23 cellular contexts compared by ENCODE assay signal in the genomic region with DNA sequence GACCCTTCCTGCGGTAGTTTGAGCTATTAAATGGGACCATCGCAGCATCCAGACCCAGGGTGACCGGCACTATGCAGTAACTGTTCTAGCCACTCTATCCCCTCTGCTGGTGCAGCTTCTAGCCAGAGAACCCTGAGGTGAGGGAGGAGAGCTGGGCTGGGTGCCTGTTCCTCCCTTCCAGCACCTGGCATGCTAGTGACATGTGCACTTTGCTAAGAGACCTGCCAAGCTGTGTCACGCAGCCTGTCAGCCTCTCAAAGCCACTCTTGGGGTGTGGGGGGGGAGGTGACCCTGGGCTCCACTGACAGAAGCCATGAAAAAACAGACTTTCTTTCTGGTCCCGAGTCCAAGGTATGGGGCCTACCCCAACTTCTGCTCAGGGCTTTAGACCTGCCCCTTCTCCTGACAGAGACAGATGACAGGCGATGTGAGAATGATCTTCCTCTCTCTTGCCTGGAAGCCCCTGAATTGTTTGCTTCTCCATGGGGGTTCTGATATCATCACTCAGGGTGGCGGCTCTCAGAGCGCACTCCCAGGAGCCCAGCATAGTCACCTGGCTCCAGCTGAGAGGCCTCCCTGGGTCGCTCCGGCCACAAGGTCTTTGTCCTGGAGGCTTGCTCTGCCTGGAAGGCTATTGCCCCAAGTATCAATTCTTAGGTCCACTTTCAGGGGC. TPM values are rescaled to one million over a fixed set of nuclear protein-coding genes. Genes with fewer than 3 reads are reported as not detected.
DNase-seq lines count a peak whose midpoint lies in the region; ATAC-seq and TF ChIP-seq lines count a peak whose summit lies in the region.
"Had no signal": no experiment of that assay in that cellular context is flagged by ENCODE, and none has a peak within 500 bp of the region (broad histone marks: within the 10 kb centered on the region; RNA-seq: fewer than 3 reads in every experiment).

No MANE protein-coding gene starts in this region.

- no peak overlapping the region for H3K27ac ChIP-seq in tibial nerve
- H3K27ac ChIP-seq: cardiac muscle cell, neutrophil, psoas muscle, RWPE1, VCaP had no signal

- H3K4me3 ChIP-seq in tibial nerve = no peak overlapping the region
- H3K4me3 ChIP-seq: cardiac muscle cell, lung, psoas muscle had no signal

- DNase-seq in COR-L47 (lab: John Stamatoyannopoulos, UW) = peak; percentile 21
- DNase-seq in NCI-H146 (lab: John Stamatoyannopoulos, UW) = peak; percentile 92
- DNase-seq in NCI-H69 (lab: John Stamatoyannopoulos, UW) = peak; percentile 81
- no peak for DNase-seq in left cardiac atrium
- DNase-seq in tibial nerve (ENCODE audit: low spot score in 2 of 2) = no peak
- DNase-seq in GM19240 (ENCODE audit: insufficient read length, low spot score) = no peak
- DNase-seq: activated CD8-positive, alpha-beta memory T cell treated with anti-CD3 and anti-CD28 coated beads, Interleukin-2, amount 10 ng/mL, durations not matched to agents 7 days and 5 days; aorta; GOT3; NCI-H1930; psoas muscle; stimulated activated naive CD8-positive, alpha-beta T cell treated with anti-CD3 and anti-CD28 coated beads, Interleukin-15, amount 100 ng/mL, for 72 hours had no signal

- TF ChIP-seq EP300 in tibial nerve (IDR thresholded peaks at IDR 0.05) = no peak

- H3K27me3 ChIP-seq in tibial nerve = peaks cover 0 to 26% of the 10 kb centered on the region in 2 donors
- H3K27me3 ChIP-seq: cardiac muscle cell had no signal

- no peak for TF ChIP-seq CTCF in tibial nerve (IDR thresholded peaks at IDR 0.05)

- no peak for TF ChIP-seq POLR2A in tibial nerve (IDR thresholded peaks at IDR 0.05)

- intact Hi-C loops in left cardiac atrium (cut with DNase I) = loop anchor here in 1 of 2 donors (10.0 kb wide), 1 partner anchor 174 kb away; no protein-coding TSS in a partner anchor

- 86 to 88% methylated on average over 6 to 10 of the region's 10 CpGs for WGBS in tibial nerve, 2 donors

- H3K4me1 ChIP-seq in tibial nerve = no peaks in the 10 kb centered on the region
- H3K4me1 ChIP-seq: psoas muscle had no signal

- no peaks in the 10 kb centered on the region for H3K36me3 ChIP-seq in tibial nerve
- H3K36me3 ChIP-seq: cardiac muscle cell, neutrophil had no signal

- no peaks in the 10 kb centered on the region for H3K9me3 ChIP-seq in tibial nerve
- H3K9me3 ChIP-seq: neutrophil, psoas muscle had no signal

- ATAC-seq in left cardiac atrium = peak; percentile 11 to 36
- ATAC-seq in GM21381 (IDR thresholded peaks at IDR 0.05; ENCODE audit: unreplicated experiment) = no peak
- no peak for ATAC-seq in HG03196 (IDR thresholded peaks at IDR 0.05; ENCODE audit: unreplicated experiment)
- ATAC-seq: activated CD8-positive, alpha-beta memory T cell treated with anti-CD3 and anti-CD28 coated beads, Interleukin-2, amount 10 ng/mL, durations not matched to agents 7 days and 5 days; stimulated activated naive CD8-positive, alpha-beta T cell treated with anti-CD3 and anti-CD28 coated beads, Interleukin-15, amount 100 ng/mL, for 72 hours had no signal

RNA-seq across cellular contexts. Expression of gene MLN, which starts 47.2 kb away (rescaled TPM):
- total RNA-seq in left cardiac atrium (not detected), tibial nerve (not detected)
- total RNA-seq: activated CD4-positive, alpha-beta T cell treated with anti-CD3 and anti-CD28 coated beads, Interleukin-2, amount 10 ng/mL, durations not matched to agents 7 days and 5 days; activated CD8-positive, alpha-beta memory T cell treated with anti-CD3 and anti-CD28 coated beads, Interleukin-2, amount 10 ng/mL, durations not matched to agents 7 days and 5 days; aorta; cardiac muscle cell; dermis microvascular lymphatic vessel endothelial cell; fibroblast of lung; glomerular endothelial cell; lung; psoas muscle had no signal

Comparison
In these comparisons a context has a peak if more than half of its experiments do, and no peak if none do; other contexts are left out.
1. DNase-seq: peak in COR-L47 (single experiment), NCI-H146 (single experiment) and NCI-H69 (single experiment); none in left cardiac atrium (single experiment), tibial nerve (0 of 2) and GM19240 (single experiment).
2. ATAC-seq: peak in left cardiac atrium (2 of 2); none in GM21381 (single experiment) and HG03196 (single experiment).